8 cellular contexts compared by ENCODE assay signal in the genomic region with DNA sequence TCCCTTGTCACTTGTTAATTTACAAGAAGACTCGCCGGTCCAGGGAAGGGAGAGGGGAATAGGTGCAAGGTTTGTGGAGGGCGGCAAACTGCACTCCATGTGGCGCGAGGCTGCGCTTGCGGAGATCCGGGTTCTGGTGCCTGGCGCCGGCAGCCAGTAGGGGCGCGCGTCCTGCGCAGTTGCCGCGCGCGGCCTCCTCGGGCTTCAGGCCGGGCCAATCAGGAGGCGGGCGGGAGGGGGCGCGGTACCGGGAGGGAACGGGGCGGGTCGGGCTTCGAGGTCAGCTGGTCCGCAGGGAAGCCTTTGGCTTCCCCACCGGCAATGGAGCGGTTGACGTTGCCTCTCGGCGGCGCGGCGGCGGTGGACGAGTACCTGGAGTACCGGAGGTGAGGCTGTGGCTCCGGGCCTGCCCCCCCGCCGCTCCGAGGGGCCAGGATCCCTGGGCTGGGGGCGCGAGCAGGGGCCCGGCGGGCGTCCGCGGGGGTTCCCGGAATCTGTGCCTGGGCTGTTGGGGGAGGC. TPM values are rescaled to one million over a fixed set of nuclear protein-coding genes. Genes with fewer than 3 reads are reported as not detected.
A peak's percentile ranks its signal among the peaks of the same experiment; 100 is the strongest.
DNase-seq lines count a peak whose midpoint lies in the region; ATAC-seq and TF ChIP-seq lines count a peak whose summit lies in the region.

A gene with protein sequence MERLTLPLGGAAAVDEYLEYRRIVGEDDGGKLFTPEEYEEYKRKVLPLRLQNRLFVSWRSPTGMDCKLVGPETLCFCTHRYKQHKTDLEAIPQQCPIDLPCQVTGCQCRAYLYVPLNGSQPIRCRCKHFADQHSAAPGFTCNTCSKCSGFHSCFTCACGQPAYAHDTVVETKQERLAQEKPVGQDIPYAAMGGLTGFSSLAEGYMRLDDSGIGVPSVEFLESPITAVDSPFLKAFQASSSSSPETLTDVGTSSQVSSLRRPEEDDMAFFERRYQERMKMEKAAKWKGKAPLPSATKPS (plus strand): TSS at position 302 of the 519 bp plus-strand sequence. CDS start 20 bp downstream, at position 322.

- TF ChIP-seq POLR2A in thyroid gland (IDR thresholded peaks at IDR 0.05): peak in 1 of 2 donors; percentile 43

- H3K4me1 ChIP-seq in parathyroid adenoma (peaks cover 4% of the 10 kb centered on the region), thyroid gland (peaks cover 0 to 6% of the 10 kb centered on the region in 2 donors)

- H3K27me3 ChIP-seq in parathyroid adenoma (ENCODE audit: control insufficient read depth, insufficient read depth, low read length) (no peaks in the 10 kb centered on the region), thyroid gland (no peaks in the 10 kb centered on the region)

- TF ChIP-seq CTCF in parathyroid adenoma (IDR thresholded peaks at IDR 0.05): peak; percentile 86
- TF ChIP-seq CTCF in thyroid gland (IDR thresholded peaks at IDR 0.05): peak; percentile 48 to 92 (median 71)

- H3K9me3 ChIP-seq in parathyroid adenoma (ENCODE audit: control insufficient read depth, low read length) (no peaks in the 10 kb centered on the region), thyroid gland (no peaks in the 10 kb centered on the region)

- peak within 1 kb of the TSS; percentile 98 for H2AFZ ChIP-seq in parathyroid adenoma

- DNase-seq in DMS153 (lab: John Stamatoyannopoulos, UW) (peak; percentile 89), HuH-7 (ENCODE audit: low spot score) (peak; percentile 85), RKO (ENCODE audit: low spot score) (peak; percentile 90), Right ventricle myocardium inferior (ENCODE audit: missing footprints) (peak; percentile 94), thyroid gland (peak; percentile 90 to 93)
- DNase-seq in activated naive CD4-positive, alpha-beta T cell treated with anti-CD3 and anti-CD28 coated beads, Interleukin-2, amount 50 U/mL, for 16 hours: peak; percentile 86

- H3K9ac ChIP-seq in parathyroid adenoma: peak within 1 kb of the TSS; percentile 73

- no peaks in the 10 kb centered on the region for H3K79me2 ChIP-seq in parathyroid adenoma

- WGBS in thyroid gland, 2 donors: 2 to 3% methylated on average over 13 to 20 of the region's 53 CpGs

- H3K4me2 ChIP-seq in parathyroid adenoma (ENCODE audit: low read length): peak within 1 kb of the TSS; percentile 97

- peak; percentile 82 for ATAC-seq in GM21447 (IDR thresholded peaks at IDR 0.05; ENCODE audit: unreplicated experiment)
- peak; percentile 100 for ATAC-seq in Right ventricle myocardium inferior

- H3K27ac ChIP-seq in parathyroid adenoma (peak within 1 kb of the TSS; percentile 63), thyroid gland (peak within 1 kb of the TSS; percentile 41 to 70 (median 67))

- H3K4me3 ChIP-seq in parathyroid adenoma (ENCODE audit: low read depth, low read length) (peak within 1 kb of the TSS; percentile 87), thyroid gland (replicated peaks in 1 of 3) (peak within 1 kb of the TSS; percentile 58 to 73 (median 59))

- intact Hi-C loops in Right ventricle myocardium inferior (cut with DNase I): loop anchor here (1.0 kb wide), 1 partner anchor 83 kb away; the partner anchor contains the start of gene CCDC126
- intact Hi-C loops in thyroid gland (cut with DNase I): loop anchor here (5.0 kb wide), 1 partner anchor 83 kb away; the partner anchor contains the start of gene CCDC126

- H3K36me3 ChIP-seq in parathyroid adenoma (ENCODE audit: control insufficient read depth, insufficient read depth, low read length): no peaks in the 10 kb centered on the region
- H3K36me3 ChIP-seq in thyroid gland: no peaks in the 10 kb centered on the region

RNA-seq across cellular contexts. Expression of the gene that starts here (rescaled TPM):
- 2.6 TPM for total RNA-seq in Right ventricle myocardium inferior
- total RNA-seq in thyroid gland: 10 to 100 TPM; 12.9 to 28.2 (median 14.9) TPM

Comparison
In these comparisons a context has a peak if more than half of its experiments do, and no peak if none do; other contexts are left out.
1. Peak in every context shown above with its lines: DNase-seq, ATAC-seq, H3K4me3 ChIP-seq and H3K27ac ChIP-seq.